Comparison of ENCODE assay signal across 13 cellular contexts in genomic region chr15:34799149-34799824, GRCh38. TPM values are rescaled to one million over a fixed set of nuclear protein-coding genes. Genes with fewer than 3 reads are reported as not detected.
DNase-seq lines count a peak whose midpoint lies in the region; TF ChIP-seq lines count a peak whose summit lies in the region.
"Had no signal": no experiment of that assay in that cellular context is flagged by ENCODE, and none has a peak within 500 bp of the region (broad histone marks: within the 10 kb centered on the region; RNA-seq: fewer than 3 reads in every experiment).

No MANE protein-coding gene starts in this region.

- no peak overlapping the region for H3K4me3 ChIP-seq in dorsolateral prefrontal cortex
- peak overlapping the region; percentile 6 for H3K4me3 ChIP-seq in osteoblast (ENCODE audit: insufficient read depth, low read length)
- H3K4me3 ChIP-seq: lung had no signal

- H3K27me3 ChIP-seq in dorsolateral prefrontal cortex (peaks cover 0 to 42% (median 16%) of the 10 kb centered on the region in 45 donors), osteoblast (ENCODE audit: insufficient read depth, low read length) (peaks cover 35% of the 10 kb centered on the region)

- TF ChIP-seq CTCF in dorsolateral prefrontal cortex (IDR thresholded peaks at IDR 0.05 in 54 of 56, conservative IDR thresholded peaks at IDR 0.05 in 2 of 56; ENCODE audit: low read depth in 1 of 56, partially characterized antibody in 56 of 56): no peak
- TF ChIP-seq CTCF in osteoblast (IDR thresholded peaks at IDR 0.05; ENCODE audit: extremely low read depth, low read depth, low read length): no peak

- H3K79me2 ChIP-seq in osteoblast (ENCODE audit: insufficient read depth, low read length): no peaks in the 10 kb centered on the region

- DNase-seq in DMS 273 treated with DMSO at 0.1 percent for 48 hours (lab: John Stamatoyannopoulos, UW) (peak; percentile 73), NCI-H524 (lab: John Stamatoyannopoulos, UW) (peak; percentile 98 to 99), dorsolateral prefrontal cortex (peak in 6 of 10 donors; percentile 31 to 79 (median 43)), osteoblast (ENCODE audit: insufficient read length, low spot score, missing footprints) (peak; percentile 37), kidney glomerular epithelial cell (lab: John Stamatoyannopoulos, UW) (no peak), SKM-1 treated with dmso at 0.1 percent for 144 hours (lab: John Stamatoyannopoulos, UW; ENCODE audit: unreplicated experiment) (no peak), mucosa of gallbladder (ENCODE audit: low spot score) (no peak), SKM-1 (lab: John Stamatoyannopoulos, UW; ENCODE audit: unreplicated experiment) (no peak)
- DNase-seq: NCI-H1048; stimulated activated CD4-positive, alpha-beta T cell treated with anti-CD3 and anti-CD28 coated beads, Interleukin-2, amount 100 ng/mL, for 24 hours; T-helper 17 cell had no signal

- no peaks in the 10 kb centered on the region for H3K9me3 ChIP-seq in osteoblast (ENCODE audit: low read depth, low read length)

- H3K36me3 ChIP-seq in osteoblast (ENCODE audit: insufficient read depth, low read length): no peaks in the 10 kb centered on the region

- peak overlapping the region in 5 of 59 donors; percentile 3 to 77 (median 24) for H3K27ac ChIP-seq in dorsolateral prefrontal cortex
- no peak overlapping the region for H3K27ac ChIP-seq in osteoblast (ENCODE audit: low read depth, low read length)

- peak overlapping the region; percentile 42 for H3K4me2 ChIP-seq in osteoblast (ENCODE audit: insufficient read depth, low read length)

- H4K20me1 ChIP-seq in osteoblast (ENCODE audit: insufficient read depth, low read length): no peaks in the 10 kb centered on the region

- H3K4me1 ChIP-seq in osteoblast (ENCODE audit: insufficient read depth, low read length): peaks cover 8% of the 10 kb centered on the region

- intact Hi-C loops in dorsolateral prefrontal cortex (cut with DNase I): no loop called here

- peak overlapping the region; percentile 63 for H2AFZ ChIP-seq in osteoblast (ENCODE audit: low read length)

RNA-seq across cellular contexts. Expression of gene ACTC1, which starts 3.9 kb away (rescaled TPM):
- 10 to 100 TPM in 3 of 120 experiments, 1 to 10 TPM in 105, under 1 TPM in 11, not detected in 1; 0.35 to 19.2 (median 2.1) TPM for total RNA-seq in dorsolateral prefrontal cortex
- not detected in 2 replicates for total RNA-seq in osteoblast
- total RNA-seq in mucosa of gallbladder: 40.5 TPM
- total RNA-seq: endothelial cell of umbilical vein, T-helper 17 cell had no signal

RNA-seq across cellular contexts. Expression of gene GJD2, which starts 44.5 kb away (rescaled TPM):
- 1 to 10 TPM in 116 of 120 experiments, under 1 TPM in 4; 0.63 to 9.7 (median 3.5) TPM for total RNA-seq in dorsolateral prefrontal cortex
- not detected in 2 replicates for total RNA-seq in osteoblast
- total RNA-seq in mucosa of gallbladder: 0.20 TPM
- total RNA-seq: endothelial cell of umbilical vein, T-helper 17 cell had no signal

Comparison
In these comparisons a context has a peak if more than half of its experiments do, and no peak if none do; other contexts are left out.
1. DNase-seq: peak in DMS 273 treated with DMSO at 0.1 percent for 48 hours (single experiment), NCI-H524 (2 of 2), dorsolateral prefrontal cortex (6 of 10) and osteoblast (single experiment); none in kidney glomerular epithelial cell (single experiment), SKM-1 treated with dmso at 0.1 percent for 144 hours (single experiment), mucosa of gallbladder (single experiment) and SKM-1 (single experiment).